Comparison of ENCODE assay signal across 8 cellular contexts in the genomic region with DNA sequence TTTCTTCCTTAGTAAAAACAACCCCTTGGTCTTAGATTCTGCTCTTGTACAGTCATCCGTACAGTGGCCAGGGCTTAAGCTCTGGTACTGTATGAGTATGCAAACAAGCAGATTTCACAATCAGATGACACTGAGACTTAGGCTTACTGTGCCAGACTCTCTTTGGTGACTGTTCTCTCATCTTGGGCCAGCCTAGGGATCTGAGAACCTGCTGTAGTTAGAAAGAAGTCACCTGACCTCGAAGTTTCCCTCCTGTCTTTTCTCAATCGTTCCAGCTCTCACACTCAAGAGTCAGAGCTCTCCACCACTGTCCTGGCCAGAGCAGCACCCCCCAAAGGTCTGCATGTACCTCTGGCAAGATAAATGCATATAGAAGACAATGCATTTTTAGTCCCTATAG.
DNase-seq lines count a peak whose midpoint lies in the region; ATAC-seq and TF ChIP-seq lines count a peak whose summit lies in the region.

No MANE protein-coding gene starts in this region.

- DNase-seq in CD1c-positive myeloid dendritic cell (ENCODE audit: extremely low spot score): peak; percentile 90
- peak; percentile 93 for DNase-seq in HCEC 1CT
- DNase-seq in left ventricle myocardium superior: peak; percentile 21
- peak; percentile 74 for DNase-seq in superior temporal gyrus (ENCODE audit: extremely low spot score)
- no peak for DNase-seq in HuH-7.5 (ENCODE audit: low spot score)
- DNase-seq in activated T-helper 1 cell treated with anti-CD3 and anti-CD28 coated beads, Interleukin-12 subunit alpha, Interleukin-12 subunit beta, Interleukin-2, Interleukin-4 antibody, amounts not matched to agents 30 ng/mL and 10 ng/mL and 1 ng/mL, durations not matched to agents 14 hours and 24 hours and 36 hours (ENCODE audit: low spot score): no peak
- DNase-seq in NCI-H446 treated with DMSO at 0.1 percent for 48 hours (lab: John Stamatoyannopoulos, UW): no peak

- H3K27ac Mint-ChIP-seq in activated T-helper 1 cell treated with anti-CD3 and anti-CD28 coated beads, Interleukin-12 subunit alpha, Interleukin-12 subunit beta, Interleukin-2, Interleukin-4 antibody, amounts not matched to agents 30 ng/mL and 10 ng/mL and 1 ng/mL, durations not matched to agents 14 hours and 24 hours and 36 hours: no peak overlapping the region

- intact Hi-C loops in left ventricle myocardium superior (cut with micrococcal nuclease): loop anchor here (10.0 kb wide), 1 partner anchor 48 kb away; no protein-coding TSS in a partner anchor
- intact Hi-C loops in activated T-helper 1 cell treated with anti-CD3 and anti-CD28 coated beads, Interleukin-12 subunit alpha, Interleukin-12 subunit beta, Interleukin-2, Interleukin-4 antibody, amounts not matched to agents 30 ng/mL and 10 ng/mL and 1 ng/mL, durations not matched to agents 14 hours and 24 hours and 36 hours (cut with micrococcal nuclease): loop anchor here (1.0 kb wide), 1 partner anchor 131 kb away; no protein-coding TSS in a partner anchor

- no peaks in the 10 kb centered on the region for H3K9me3 Mint-ChIP-seq in activated T-helper 1 cell treated with anti-CD3 and anti-CD28 coated beads, Interleukin-12 subunit alpha, Interleukin-12 subunit beta, Interleukin-2, Interleukin-4 antibody, amounts not matched to agents 30 ng/mL and 10 ng/mL and 1 ng/mL, durations not matched to agents 14 hours and 24 hours and 36 hours

- H3K36me3 Mint-ChIP-seq in activated T-helper 1 cell treated with anti-CD3 and anti-CD28 coated beads, Interleukin-12 subunit alpha, Interleukin-12 subunit beta, Interleukin-2, Interleukin-4 antibody, amounts not matched to agents 30 ng/mL and 10 ng/mL and 1 ng/mL, durations not matched to agents 14 hours and 24 hours and 36 hours (ENCODE audit: low read depth): peaks cover 1% of the 10 kb centered on the region

- ATAC-seq in SK-N-SH treated with all-trans-retinoic acid at 6 μM for 48 hours (peak; percentile 52), left ventricle myocardium superior (peak; percentile 71)

- H3K27me3 Mint-ChIP-seq in activated T-helper 1 cell treated with anti-CD3 and anti-CD28 coated beads, Interleukin-12 subunit alpha, Interleukin-12 subunit beta, Interleukin-2, Interleukin-4 antibody, amounts not matched to agents 30 ng/mL and 10 ng/mL and 1 ng/mL, durations not matched to agents 14 hours and 24 hours and 36 hours (ENCODE audit: insufficient read depth): peaks cover 13% of the 10 kb centered on the region

- H3K4me1 Mint-ChIP-seq in activated T-helper 1 cell treated with anti-CD3 and anti-CD28 coated beads, Interleukin-12 subunit alpha, Interleukin-12 subunit beta, Interleukin-2, Interleukin-4 antibody, amounts not matched to agents 30 ng/mL and 10 ng/mL and 1 ng/mL, durations not matched to agents 14 hours and 24 hours and 36 hours (ENCODE audit: low read depth): peaks cover 78% of the 10 kb centered on the region

- no peak overlapping the region for H3K4me3 Mint-ChIP-seq in activated T-helper 1 cell treated with anti-CD3 and anti-CD28 coated beads, Interleukin-12 subunit alpha, Interleukin-12 subunit beta, Interleukin-2, Interleukin-4 antibody, amounts not matched to agents 30 ng/mL and 10 ng/mL and 1 ng/mL, durations not matched to agents 14 hours and 24 hours and 36 hours

TF ChIP-seq in SK-N-SH treated with all-trans-retinoic acid at 6 μM for 48 hours, 23 proteins besides CTCF, POLR2A, EP300 and RAD21:
- TF ChIP-seq TOX (CRISPR knock-in tag; IDR thresholded peaks at IDR 0.05; ENCODE audit: borderline replicate concordance) (no peak), ZC3H10 (CRISPR knock-in tag; IDR thresholded peaks at IDR 0.05) (no peak)

Comparison
In these comparisons a context has a peak if more than half of its experiments do, and no peak if none do; other contexts are left out.
1. DNase-seq: peak in CD1c-positive myeloid dendritic cell (single experiment), HCEC 1CT (single experiment), left ventricle myocardium superior (single experiment) and superior temporal gyrus (single experiment); none in HuH-7.5 (single experiment), activated T-helper 1 cell treated with anti-CD3 and anti-CD28 coated beads, Interleukin-12 subunit alpha, Interleukin-12 subunit beta, Interleukin-2, Interleukin-4 antibody, amounts not matched to agents 30 ng/mL and 10 ng/mL and 1 ng/mL, durations not matched to agents 14 hours and 24 hours and 36 hours (single experiment) and NCI-H446 treated with DMSO at 0.1 percent for 48 hours (single experiment).